Comparison of ENCODE assay signal across 8 cellular contexts in the genomic region with DNA sequence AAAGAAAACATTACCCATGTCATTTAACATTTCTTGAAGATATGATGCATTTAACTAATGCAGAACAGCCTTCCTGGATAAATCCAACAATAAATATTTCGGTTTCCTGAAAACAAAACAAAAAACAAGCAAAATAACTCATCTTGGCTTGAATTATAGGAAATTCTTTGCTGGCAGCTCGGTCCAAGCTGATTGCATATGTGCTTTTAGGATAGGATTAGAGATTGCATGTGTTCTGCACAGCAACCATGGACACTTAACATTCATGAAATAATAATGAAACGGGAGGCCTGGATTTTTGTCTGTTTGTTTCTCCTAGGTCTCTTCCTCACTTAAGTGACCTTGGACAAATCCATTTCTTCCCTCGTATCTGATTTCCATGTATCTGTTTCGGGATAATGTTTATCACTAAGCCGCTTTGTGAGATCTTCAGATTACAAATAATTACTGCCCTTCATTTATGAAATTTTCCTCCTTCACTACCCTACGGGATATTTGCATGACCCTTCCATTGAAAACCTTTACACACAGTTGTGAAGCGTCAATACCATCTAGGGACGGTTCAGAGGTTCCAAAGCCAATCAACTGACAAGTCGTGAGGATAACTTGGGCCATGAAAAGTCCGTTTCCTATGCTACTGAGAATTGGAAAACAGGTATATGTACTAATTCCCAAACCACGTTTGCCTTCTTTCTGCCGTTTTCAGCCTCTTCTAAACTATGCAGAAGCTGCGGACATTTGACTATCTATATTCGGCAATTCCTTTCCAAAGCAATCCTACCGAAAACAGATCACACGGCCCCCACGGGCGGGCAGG. TPM values are rescaled to one million over a fixed set of nuclear protein-coding genes. Genes with fewer than 3 reads are reported as not detected.
DNase-seq lines count a peak whose midpoint lies in the region; ATAC-seq and TF ChIP-seq lines count a peak whose summit lies in the region.

No MANE protein-coding gene starts in this region.

- intact Hi-C loops in breast epithelium (cut with DNase I; ENCODE audit: low total_unique reads): loop anchor here (5.0 kb wide), 1 partner anchor 61 kb away; no protein-coding TSS in a partner anchor

- peak; percentile 28 for DNase-seq in NCI-H1694 (lab: John Stamatoyannopoulos, UW)
- DNase-seq in breast epithelium (ENCODE audit: low spot score in 2 of 2): no peak
- DNase-seq in stimulated activated naive CD4-positive, alpha-beta T cell (lab: John Stamatoyannopoulos, UW): no peak
- DNase-seq in GDM1 (lab: John Stamatoyannopoulos, UW): no peak
- DNase-seq in NK-92 (lab: John Stamatoyannopoulos, UW; ENCODE audit: unreplicated experiment): no peak

- H3K36me3 ChIP-seq in DOHH2 (ENCODE audit: control insufficient read depth, low read length) (peaks cover 38% of the 10 kb centered on the region), breast epithelium (no peaks in the 10 kb centered on the region), mesodermal cell (ENCODE audit: control insufficient read depth, insufficient read depth, low read length) (peaks cover 24% of the 10 kb centered on the region)

- TF ChIP-seq CTCF in DOHH2 (IDR thresholded peaks at IDR 0.05; ENCODE audit: low read depth, low read length, poor library complexity, severe bottlenecking): no peak
- TF ChIP-seq CTCF in breast epithelium (IDR thresholded peaks at IDR 0.05): no peak

- H3K4me1 ChIP-seq in DOHH2 (ENCODE audit: control insufficient read depth, low read length): peaks cover 26% of the 10 kb centered on the region
- H3K4me1 ChIP-seq in breast epithelium: peaks cover 5 to 11% of the 10 kb centered on the region in 2 donors
- H3K4me1 ChIP-seq in mesodermal cell (ENCODE audit: control insufficient read depth, insufficient read depth, low read length, poor library complexity, severe bottlenecking): peaks cover 8% of the 10 kb centered on the region

- H4K20me1 ChIP-seq in DOHH2 (ENCODE audit: control insufficient read depth, insufficient read depth, low read depth, low read length): peaks cover 23% of the 10 kb centered on the region

- peak overlapping the region; percentile 72 for H3K4me2 ChIP-seq in DOHH2 (ENCODE audit: low read length)

- TF ChIP-seq POLR2A in breast epithelium (IDR thresholded peaks at IDR 0.05): no peak

- H3K27ac ChIP-seq in DOHH2 (ENCODE audit: low read depth, low read length) (peak overlapping the region; percentile 59), breast epithelium (peak overlapping the region; percentile 98 to 99), mesodermal cell (ENCODE audit: low read depth, low read length, severe bottlenecking) (peak overlapping the region; percentile 100)

- H3K9me3 ChIP-seq in DOHH2 (ENCODE audit: control insufficient read depth, insufficient read depth, low read length) (no peaks in the 10 kb centered on the region), breast epithelium (no peaks in the 10 kb centered on the region), mesodermal cell (ENCODE audit: control insufficient read depth, low read length) (no peaks in the 10 kb centered on the region)

- H3K9me2 ChIP-seq in DOHH2 (replicated peaks; ENCODE audit: control insufficient read depth, low read length): no peaks in the 10 kb centered on the region

- ATAC-seq in HG03432 (IDR thresholded peaks at IDR 0.05; ENCODE audit: unreplicated experiment): no peak

- H3K27me3 ChIP-seq in DOHH2 (ENCODE audit: control insufficient read depth, low read length): no peaks in the 10 kb centered on the region
- H3K27me3 ChIP-seq in breast epithelium: no peaks in the 10 kb centered on the region

- H3K4me3 ChIP-seq in DOHH2 (ENCODE audit: low read length): peak overlapping the region; percentile 78
- peak overlapping the region; percentile 83 to 95 (median 86) for H3K4me3 ChIP-seq in breast epithelium
- H3K4me3 ChIP-seq in mesodermal cell (ENCODE audit: extremely low read depth, insufficient read depth, low read length, poor library complexity, severe bottlenecking): peak overlapping the region; percentile 95

- H3K79me2 ChIP-seq in DOHH2 (ENCODE audit: control insufficient read depth, low read length): peaks cover 36% of the 10 kb centered on the region

- WGBS in mesodermal cell (ENCODE audit: insufficient coverage in 2 of 2), 2 experiments: 30 to 33% methylated on average over 14 to 16 of the region's 19 CpGs

- H3F3A ChIP-seq in DOHH2 (ENCODE audit: control insufficient read depth, insufficient read depth): peaks cover 26% of the 10 kb centered on the region

RNA-seq across cellular contexts. Expression of gene H3-3A, which starts 1.3 kb away (rescaled TPM):
- total RNA-seq in breast epithelium: 100 to 1,000 TPM; 287 to 603 (median 462) TPM
- polyA plus RNA-seq in mesodermal cell (2013, experiment 1 of 2): 906 TPM
- 1,001 TPM for polyA plus RNA-seq in mesodermal cell (2013, experiment 2 of 2)
